In genomic region chr5:40552981-40553380, GRCh38 we compare ENCODE assay signal across 22 cellular contexts.
DNase-seq lines count a peak whose midpoint lies in the region; FAIRE-seq and TF ChIP-seq lines count a peak whose summit lies in the region.
"Had no signal": no experiment of that assay in that cellular context is flagged by ENCODE, and none has a peak within 500 bp of the region (broad histone marks: within the 10 kb centered on the region; RNA-seq: fewer than 3 reads in every experiment).

No MANE protein-coding gene starts in this region.

- POLR2A ChIA-PET in PC-9 (lab: Charles Lee; ENCODE audit: unreplicated experiment): interaction anchor here (0.6 to 1.5 kb wide), 2 partner anchors 18 to 126 kb away, joined by 4 to 26 read pairs; partner anchors contain the start of gene PTGER4

- no peaks in the 10 kb centered on the region for H3K27me3 Mint-ChIP-seq in activated T-cell treated with anti-CD3 and anti-CD28 coated beads, Interleukin-2, amount 50 U/mL, for 24 hours
- H3K27me3 Mint-ChIP-seq: IgD-negative memory B cell, T-cell had no signal

- H2BK5ac ChIP-seq in mesenchymal stem cell (ENCODE audit: low read depth, low read length, poor library complexity, severe bottlenecking): no peak overlapping the region

- no peaks in the 10 kb centered on the region for H4K20me1 ChIP-seq in PC-9 (ENCODE audit: insufficient read depth)

- no peak overlapping the region for H3K4ac ChIP-seq in mesenchymal stem cell (ENCODE audit: low read depth in 1 of 2, low read length in 2 of 2)

- H4K8ac ChIP-seq in mesenchymal stem cell (ENCODE audit: low read length): no peak overlapping the region

- DNase-seq in PC-9: no peak
- DNase-seq in brain microvascular endothelial cell: peak; percentile 26
- DNase-seq in mesenchymal stem cell: no peak
- no peak for DNase-seq in NCI-H2171 (lab: John Stamatoyannopoulos, UW)
- DNase-seq in activated T-cell treated with anti-CD3 and anti-CD28 coated beads, Interleukin-2, amount 50 U/mL, for 24 hours: no peak
- no peak for DNase-seq in H54 (ENCODE audit: insufficient read length, low spot score)
- DNase-seq: BE2C, DMS79 treated with DMSO at 0.1 percent for 48 hours, H9, NCI-H1105, NCI-H146, NCI-H2029 treated with DMSO at 0.1 percent for 48 hours, NCI-H345, NCI-H524 treated with DMSO at 0.1 percent for 48 hours, NCI-H82, RPMI8226, SIG-M5, T-cell had no signal

- H3K9me3 Mint-ChIP-seq in activated T-cell treated with anti-CD3 and anti-CD28 coated beads, Interleukin-2, amount 50 U/mL, for 24 hours: no peaks in the 10 kb centered on the region
- H3K9me3 Mint-ChIP-seq: IgD-negative memory B cell, T-cell had no signal

- no peak for FAIRE-seq in H54 (lab: Jason Lieb, UNC)
- FAIRE-seq: A204.1, GM12878 had no signal

- no peak for TF ChIP-seq POLR2A in H54 (IDR thresholded peaks at IDR 0.05; ENCODE audit: low read depth, low read length)

- no peak overlapping the region for H3K4me3 ChIP-seq in ACC112 (ENCODE audit: low read depth, low read length)
- no peak overlapping the region for H3K4me3 ChIP-seq in PC-9
- H3K4me3 ChIP-seq in brain microvascular endothelial cell (ENCODE audit: low read depth, low read length): no peak overlapping the region
- H3K4me3 ChIP-seq in mesenchymal stem cell (ENCODE audit: insufficient read depth in 1 of 2, low read depth in 1 of 2, low read length in 2 of 2): no peak overlapping the region
- H3K4me3 ChIP-seq: GM12878 had no signal

- H3K9me3 ChIP-seq in PC-9 (ENCODE audit: insufficient read depth, low read depth) (peaks cover 7% of the 10 kb centered on the region; the same call in 1 of the 2 replicates), mesenchymal stem cell (ENCODE audit: control insufficient read depth, low read length) (no peaks in the 10 kb centered on the region)
- H3K9me3 ChIP-seq: BE2C had no signal

- no peak overlapping the region for H3K27ac Mint-ChIP-seq in activated T-cell treated with anti-CD3 and anti-CD28 coated beads, Interleukin-2, amount 50 U/mL, for 24 hours
- H3K27ac Mint-ChIP-seq: H9, IgD-negative memory B cell, T-cell had no signal

- H3K36me3 Mint-ChIP-seq in activated T-cell treated with anti-CD3 and anti-CD28 coated beads, Interleukin-2, amount 50 U/mL, for 24 hours (ENCODE audit: low read depth): no peaks in the 10 kb centered on the region
- H3K36me3 Mint-ChIP-seq: IgD-negative memory B cell, T-cell had no signal

- no peak overlapping the region for H2BK15ac ChIP-seq in mesenchymal stem cell (ENCODE audit: low read depth, poor library complexity, severe bottlenecking)

- H4K91ac ChIP-seq in mesenchymal stem cell (ENCODE audit: low read length): no peak overlapping the region

- no peak overlapping the region for H3K23ac ChIP-seq in mesenchymal stem cell (ENCODE audit: low read length in 2 of 2)

- no peak overlapping the region for H2BK120ac ChIP-seq in mesenchymal stem cell (ENCODE audit: low read depth, low read length)

- no peak overlapping the region for H3K9ac ChIP-seq in mesenchymal stem cell (ENCODE audit: low read length)

- intact Hi-C loops in PC-9 (cut with micrococcal nuclease; ENCODE audit: unreplicated experiment): loop anchor here (1.0 to 10.0 kb wide), 7 partner anchors 34 to 608 kb away; partner anchors contain the start of gene PTGER4

- H2AFZ ChIP-seq in ACC112 (ENCODE audit: low read length, unreplicated experiment) (no peak overlapping the region), PC-9 (no peak overlapping the region), mesenchymal stem cell (ENCODE audit: low read depth, low read length) (no peak overlapping the region)

- no TSS peak for BruUV-seq in PC-9 (replicated peaks; lab: Mats Ljungman, UMichigan)

- no peaks in the 10 kb centered on the region for H3K9me2 ChIP-seq in PC-9 (ENCODE audit: insufficient read depth)

- no peak overlapping the region for H3K14ac ChIP-seq in mesenchymal stem cell (ENCODE audit: low read length in 2 of 2)

- WGBS in mesenchymal stem cell: 37% methylated on average over 1 of the region's 3 CpGs

- no peak overlapping the region for H2AK5ac ChIP-seq in mesenchymal stem cell (ENCODE audit: low read length, severe bottlenecking)

- peaks cover 53% of the 10 kb centered on the region for H3K4me1 ChIP-seq in ACC112 (ENCODE audit: control insufficient read depth, insufficient read depth, low read length, unreplicated experiment)
- peaks cover 27% of the 10 kb centered on the region for H3K4me1 ChIP-seq in PC-9 (replicated peaks; ENCODE audit: insufficient read depth)
- H3K4me1 ChIP-seq in mesenchymal stem cell (ENCODE audit: control insufficient read depth, insufficient read depth, low read depth, low read length): peaks cover 3% of the 10 kb centered on the region
- H3K4me1 ChIP-seq: BE2C had no signal

- TF ChIP-seq CTCF in PC-9 (conservative IDR thresholded peaks at IDR 0.05) (no peak), brain microvascular endothelial cell (IDR thresholded peaks at IDR 0.05; ENCODE audit: low read depth, low read length, missing control alignments) (no peak)

- H3K27me3 ChIP-seq in ACC112 (ENCODE audit: insufficient read depth, low read length): no peaks in the 10 kb centered on the region
- H3K27me3 ChIP-seq in PC-9 (ENCODE audit: insufficient read depth, low read depth): no peaks in the 10 kb centered on the region
- no peaks in the 10 kb centered on the region for H3K27me3 ChIP-seq in brain microvascular endothelial cell (replicated peaks)
- no peaks in the 10 kb centered on the region for H3K27me3 ChIP-seq in mesenchymal stem cell (ENCODE audit: control insufficient read depth in 1 of 2, insufficient read depth in 1 of 2, low read length in 2 of 2)
- H3K27me3 ChIP-seq: BE2C had no signal

- peaks cover 29% of the 10 kb centered on the region for H3F3A ChIP-seq in PC-9 (ENCODE audit: insufficient read depth, low read depth)

- peak overlapping the region; percentile 99 for H3K27ac ChIP-seq in ACC112 (ENCODE audit: low read depth, low read length)
- peak overlapping the region; percentile 77; the same call in 1 of the 2 replicates for H3K27ac ChIP-seq in PC-9
- H3K27ac ChIP-seq in brain microvascular endothelial cell: no peak overlapping the region
- peak overlapping the region; percentile 18 for H3K27ac ChIP-seq in mesenchymal stem cell (ENCODE audit: low read length, poor library complexity, severe bottlenecking)

- H3K4me3 Mint-ChIP-seq in activated T-cell treated with anti-CD3 and anti-CD28 coated beads, Interleukin-2, amount 50 U/mL, for 24 hours: no peak overlapping the region
- H3K4me3 Mint-ChIP-seq: H9, IgD-negative memory B cell, T-cell had no signal

- no peaks in the 10 kb centered on the region for H3K79me2 ChIP-seq in ACC112 (ENCODE audit: control insufficient read depth, insufficient read depth, low read length, unreplicated experiment)
- no peaks in the 10 kb centered on the region for H3K79me2 ChIP-seq in PC-9 (ENCODE audit: low read depth)

- H3K36me3 ChIP-seq in ACC112 (ENCODE audit: insufficient read depth, low read length): no peaks in the 10 kb centered on the region
- no peaks in the 10 kb centered on the region for H3K36me3 ChIP-seq in PC-9 (ENCODE audit: low read depth)
- no peaks in the 10 kb centered on the region for H3K36me3 ChIP-seq in brain microvascular endothelial cell (replicated peaks)
- no peaks in the 10 kb centered on the region for H3K36me3 ChIP-seq in mesenchymal stem cell (ENCODE audit: control insufficient read depth in 1 of 2, insufficient read depth in 2 of 2, low read depth in 1 of 2, low read length in 2 of 2)
- H3K36me3 ChIP-seq: BE2C had no signal

- H2BK12ac ChIP-seq in mesenchymal stem cell (ENCODE audit: low read length in 2 of 2): no peak overlapping the region

- no peaks in the 10 kb centered on the region for H3K79me1 ChIP-seq in mesenchymal stem cell (replicated peaks; ENCODE audit: low read length, poor library complexity, severe bottlenecking)

- in situ Hi-C loops in brain microvascular endothelial cell (cut with HindIII; ENCODE audit: low pct_ligation_motif_present, low sequenced_read_pairs): no loop called here

- H3K4me2 ChIP-seq in PC-9 (no peak overlapping the region), mesenchymal stem cell (ENCODE audit: low read length, poor library complexity, severe bottlenecking) (no peak overlapping the region)

- H3K4me1 Mint-ChIP-seq in activated T-cell treated with anti-CD3 and anti-CD28 coated beads, Interleukin-2, amount 50 U/mL, for 24 hours (ENCODE audit: low read depth): peaks cover 13% of the 10 kb centered on the region

- CTCF ChIA-PET in PC-9 (lab: Charles Lee): no interaction called here

- no peak overlapping the region for H3K18ac ChIP-seq in mesenchymal stem cell (ENCODE audit: low read depth in 1 of 2, low read length in 2 of 2)
